ENCODE assay signal across 8 cellular contexts in genomic region chr17:55420067-55420775, GRCh38. TPM values are rescaled to one million over a fixed set of nuclear protein-coding genes. Genes with fewer than 3 reads are reported as not detected.
DNase-seq lines count a peak whose midpoint lies in the region; ATAC-seq and TF ChIP-seq lines count a peak whose summit lies in the region.

No MANE protein-coding gene starts in this region.

- peak overlapping the region; percentile 90 to 96 for H3K4me3 ChIP-seq in SK-N-SH (ENCODE audit: low read depth in 2 of 2, low read length in 1 of 2)
- peak overlapping the region; percentile 93 for H3K4me3 ChIP-seq in duodenal mucosa (ENCODE audit: low read depth in 1 of 2, low read length in 2 of 2)
- H3K4me3 ChIP-seq in neural cell (ENCODE audit: low read length), result peak overlapping the region; percentile 98

- H3F3A ChIP-seq in SK-N-SH (replicated peaks; ENCODE audit: insufficient read depth) (no peaks in the 10 kb centered on the region), neural cell (ENCODE audit: insufficient read depth, low read length, poor library complexity, severe bottlenecking) (no peaks in the 10 kb centered on the region)

- H3K4me2 ChIP-seq in SK-N-SH (peak overlapping the region; percentile 100), neural cell (ENCODE audit: low read length) (peak overlapping the region; percentile 68)

- peaks cover 37% of the 10 kb centered on the region for H3K36me3 Mint-ChIP-seq in T-helper 2 cell treated with Interferon-gamma antibody and Interleukin-4, amounts not matched to agents 5 μg/mL and 100 μg/mL, for 36 hours (ENCODE audit: low read depth)

- peak overlapping the region; percentile 94 for H3K4me3 Mint-ChIP-seq in T-helper 2 cell treated with Interferon-gamma antibody and Interleukin-4, amounts not matched to agents 5 μg/mL and 100 μg/mL, for 36 hours

- H3K4me1 ChIP-seq in SK-N-SH (ENCODE audit: control insufficient read depth in 1 of 2, insufficient read depth in 2 of 2, low read depth in 1 of 2, low read length in 1 of 2) (peaks cover 6 to 8% of the 10 kb centered on the region in 2 experiments; a peak in 3 of 4 replicates), duodenal mucosa (ENCODE audit: control insufficient read depth in 1 of 2, insufficient read depth in 2 of 2, low read length in 2 of 2) (peaks cover 15 to 21% of the 10 kb centered on the region in 2 donors)

- H3K27ac ChIP-seq in SK-N-SH (ENCODE audit: low read depth in 2 of 2, low read length in 1 of 2), result peak overlapping the region in 1 of 2 experiments; percentile 90; a peak in 2 of 4 replicates
- peak overlapping the region; percentile 71 for H3K27ac ChIP-seq in duodenal mucosa (ENCODE audit: low read depth, low read length)
- H3K27ac ChIP-seq in neural cell (ENCODE audit: low read length), result peak overlapping the region; percentile 83

- H3K9me2 ChIP-seq in SK-N-SH (no peaks in the 10 kb centered on the region), neural cell (ENCODE audit: insufficient read depth, low read length) (no peaks in the 10 kb centered on the region)

- no peak for DNase-seq in SK-N-SH
- DNase-seq in T-helper 2 cell treated with Interferon-gamma antibody and Interleukin-4, amounts not matched to agents 5 μg/mL and 100 μg/mL, for 36 hours (ENCODE audit: low spot score), result peak; percentile 39
- no peak for DNase-seq in LoVo (ENCODE audit: low spot score)

- peaks cover 22% of the 10 kb centered on the region for H3K27me3 Mint-ChIP-seq in T-helper 2 cell treated with Interferon-gamma antibody and Interleukin-4, amounts not matched to agents 5 μg/mL and 100 μg/mL, for 36 hours (ENCODE audit: low read depth)

- H3K79me2 ChIP-seq in SK-N-SH (ENCODE audit: insufficient read depth), result peaks cover 35% of the 10 kb centered on the region; the same call in 1 of the 2 replicates
- H3K79me2 ChIP-seq in neural cell (replicated peaks; ENCODE audit: insufficient read depth, low read length), result peaks cover 31% of the 10 kb centered on the region

- peak overlapping the region; percentile 83 for H3K9ac ChIP-seq in SK-N-SH
- peak overlapping the region; percentile 91 to 96 for H3K9ac ChIP-seq in duodenal mucosa (ENCODE audit: low read depth in 1 of 2, low read length in 2 of 2)
- peak overlapping the region; percentile 90 for H3K9ac ChIP-seq in neural cell (ENCODE audit: low read length)

- POLR2A ChIA-PET in SK-N-SH (lab: Yijun Ruan, JAX), result interaction anchor here (0.6 to 1.5 kb wide), 4 partner anchors 9 to 94 kb away, joined by 3 to 8 read pairs (median 6); no protein-coding TSS in a partner anchor

- H4K20me1 ChIP-seq in SK-N-SH (ENCODE audit: insufficient read depth), result no peaks in the 10 kb centered on the region
- H4K20me1 ChIP-seq in neural cell (ENCODE audit: insufficient read depth), result no peaks in the 10 kb centered on the region

- H3K36me3 ChIP-seq in SK-N-SH (replicated peaks in 1 of 2; ENCODE audit: control insufficient read depth in 1 of 2, insufficient read depth in 2 of 2, low read length in 1 of 2), result no peaks in the 10 kb centered on the region
- no peaks in the 10 kb centered on the region for H3K36me3 ChIP-seq in duodenal mucosa (ENCODE audit: control insufficient read depth in 1 of 2, insufficient read depth in 2 of 2, low read length in 2 of 2)
- no peaks in the 10 kb centered on the region for H3K36me3 ChIP-seq in neural cell (ENCODE audit: insufficient read depth, low read length)

- TF ChIP-seq RAD21 in SK-N-SH (IDR thresholded peaks at IDR 0.05; ENCODE audit: low read length) (no peak), neural cell (conservative IDR thresholded peaks at IDR 0.05) (no peak)

- no peak for TF ChIP-seq CTCF in SK-N-SH (IDR thresholded peaks at IDR 0.05)
- TF ChIP-seq CTCF in neural cell (IDR thresholded peaks at IDR 0.05; ENCODE audit: poor library complexity, severe bottlenecking), result no peak

- no peak for TF ChIP-seq EP300 in SK-N-SH (IDR thresholded peaks at IDR 0.05; ENCODE audit: borderline replicate concordance in 1 of 2, low read depth in 1 of 2, low read length in 1 of 2)
- TF ChIP-seq EP300 in neural cell (conservative IDR thresholded peaks at IDR 0.05; ENCODE audit: poor library complexity, severe bottlenecking), result no peak

- 46% methylated on average over 6 of the region's 6 CpGs for WGBS in SK-N-SH (ENCODE audit: low lambda C conversion rate)

- CTCF ChIA-PET in SK-N-SH (lab: Yijun Ruan, JAX), result interaction anchor here (0.6 to 2.1 kb wide), 13 partner anchors 9 to 373 kb away, joined by 3 to 13 read pairs (median 3); partner anchors contain the start of gene SMIM36

- H3K27ac Mint-ChIP-seq in T-helper 2 cell treated with Interferon-gamma antibody and Interleukin-4, amounts not matched to agents 5 μg/mL and 100 μg/mL, for 36 hours, result peak overlapping the region; percentile 97

- H3K4me1 Mint-ChIP-seq in T-helper 2 cell treated with Interferon-gamma antibody and Interleukin-4, amounts not matched to agents 5 μg/mL and 100 μg/mL, for 36 hours (ENCODE audit: low read depth), result peaks cover 49% of the 10 kb centered on the region

- H3K9me3 ChIP-seq in SK-N-SH (no peaks in the 10 kb centered on the region), duodenal mucosa (ENCODE audit: control insufficient read depth in 1 of 2, low read length in 2 of 2) (no peaks in the 10 kb centered on the region), neural cell (ENCODE audit: low read length) (no peaks in the 10 kb centered on the region)

- no peaks in the 10 kb centered on the region for H3K9me3 Mint-ChIP-seq in T-helper 2 cell treated with Interferon-gamma antibody and Interleukin-4, amounts not matched to agents 5 μg/mL and 100 μg/mL, for 36 hours

- H2AFZ ChIP-seq in SK-N-SH (ENCODE audit: low read depth), result peak overlapping the region; percentile 97
- H2AFZ ChIP-seq in neural cell (ENCODE audit: low read depth, low read length), result peak overlapping the region; percentile 93

- ATAC-seq in SK-N-SH treated with all-trans-retinoic acid at 6 μM for 48 hours (no peak), HG03095 (IDR thresholded peaks at IDR 0.05; ENCODE audit: unreplicated experiment) (peak; percentile 38), GM21515 (IDR thresholded peaks at IDR 0.05; ENCODE audit: unreplicated experiment) (no peak)

- H3K27me3 ChIP-seq in SK-N-SH (ENCODE audit: insufficient read depth) (peaks cover 12% of the 10 kb centered on the region; the same call in 1 of the 2 replicates), duodenal mucosa (ENCODE audit: control insufficient read depth in 1 of 2, insufficient read depth in 2 of 2, low read length in 2 of 2) (no peaks in the 10 kb centered on the region), neural cell (ENCODE audit: insufficient read depth, low read depth, low read length) (no peaks in the 10 kb centered on the region)

TF ChIP-seq in SK-N-SH, 30 proteins besides CTCF, POLR2A, EP300 and RAD21 (continues in another document):
- TF ChIP-seq TCF12 (IDR thresholded peaks at IDR 0.05) (no peak), RFX5 (IDR thresholded peaks at IDR 0.05; ENCODE audit: low read length) (no peak), IRF3 (IDR thresholded peaks at IDR 0.05; ENCODE audit: low read depth, low read length) (no peak), MXI1 (IDR thresholded peaks at IDR 0.05; ENCODE audit: low read depth, low read length) (0 out of 2 replicates have a peak, but pooled peaks have one; percentile 10), POLR2AphosphoS5 (IDR thresholded peaks at IDR 0.05; ENCODE audit: low read depth, low read length) (no peak)

TF ChIP-seq in SK-N-SH treated with all-trans-retinoic acid at 6 μM for 48 hours, 23 proteins besides CTCF, POLR2A, EP300 and RAD21:
- no peak for TF ChIP-seq ZNF8 (CRISPR knock-in tag; IDR thresholded peaks at IDR 0.05)
- TF ChIP-seq POU6F1 (CRISPR knock-in tag; IDR thresholded peaks at IDR 0.05; ENCODE audit: borderline replicate concordance, low read depth), result no peak
- TF ChIP-seq ISL1 (CRISPR knock-in tag; IDR thresholded peaks at IDR 0.05), result no peak
- no peak for TF ChIP-seq RARB (CRISPR knock-in tag; IDR thresholded peaks at IDR 0.05)
- no peak for TF ChIP-seq ZNF565 (CRISPR knock-in tag; conservative IDR thresholded peaks at IDR 0.05; ENCODE audit: low read depth)

TF ChIP-seq in neural cell, 6 proteins besides CTCF, POLR2A, EP300 and RAD21:
- TF ChIP-seq EZH2 (IDR thresholded peaks at IDR 0.05; ENCODE audit: borderline replicate concordance, insufficient read depth, low read length, poor library complexity, severe bottlenecking) (no peak), POLR2AphosphoS5 (IDR thresholded peaks at IDR 0.05) (no peak), SMC3 (conservative IDR thresholded peaks at IDR 0.05; ENCODE audit: poor library complexity) (no peak), MXI1 (conservative IDR thresholded peaks at IDR 0.05; ENCODE audit: poor library complexity, severe bottlenecking) (no peak), REST (IDR thresholded peaks at IDR 0.05; ENCODE audit: borderline replicate concordance) (no peak)

RNA-seq across cellular contexts. Expression of gene MMD, which starts 1.4 kb away (rescaled TPM):
- polyA plus RNA-seq in SK-N-SH (2012; rRNA removed) (10.9 and 11.7 TPM in 2 replicates), neural cell (96.1 and 111 TPM in 2 replicates)
- polyA plus RNA-seq in SK-N-SH (2012; cell fraction: cytosol; rRNA removed), result 17.6 and 17.7 TPM in 2 replicates
- polyA plus RNA-seq in SK-N-SH (2012; cell fraction: nucleus; rRNA removed), result 2.7 and 5.0 TPM in 2 replicates
- 92.8 and 94.7 TPM in 2 replicates for polyA minus RNA-seq in neural cell
